Comparison of ENCODE assay signal across 14 cellular contexts in genomic region chr4:5033266-5033945, GRCh38. TPM values are rescaled to one million over a fixed set of nuclear protein-coding genes. Genes with fewer than 3 reads are reported as not detected.
DNase-seq lines count a peak whose midpoint lies in the region; ATAC-seq and TF ChIP-seq lines count a peak whose summit lies in the region.
"Had no signal": no experiment of that assay in that cellular context is flagged by ENCODE, and none has a peak within 500 bp of the region (broad histone marks: within the 10 kb centered on the region; RNA-seq: fewer than 3 reads in every experiment).

No MANE protein-coding gene starts in this region.

- H3K36me3 ChIP-seq in hepatocyte (replicated peaks; ENCODE audit: insufficient read depth, low read depth): no peaks in the 10 kb centered on the region
- no peaks in the 10 kb centered on the region for H3K36me3 ChIP-seq in thymus (ENCODE audit: control insufficient read depth, insufficient read depth)

- H4K20me1 ChIP-seq in hepatocyte (ENCODE audit: insufficient read depth, poor library complexity, severe bottlenecking): no peaks in the 10 kb centered on the region

- H3K27ac ChIP-seq in hepatocyte (peak overlapping the region; percentile 64), thymus (ENCODE audit: low read depth) (peak overlapping the region; percentile 94)
- H3K27ac ChIP-seq: KMS-11, SK-N-MC had no signal

- H3K9me3 Mint-ChIP-seq in activated T-cell treated with anti-CD3 and anti-CD28 coated beads, Interleukin-2, amount 50 U/mL, for 72 hours: no peaks in the 10 kb centered on the region
- H3K9me3 Mint-ChIP-seq in activated T-cell treated with anti-CD3 and anti-CD28 coated beads, Interleukin-2, amount 50 U/mL, for 24 hours: no peaks in the 10 kb centered on the region
- no peaks in the 10 kb centered on the region for H3K9me3 Mint-ChIP-seq in activated CD8-positive, alpha-beta memory T cell treated with anti-CD3 and anti-CD28 coated beads, Interleukin-2, amount 10 ng/mL, durations not matched to agents 7 days and 5 days (ENCODE audit: low read depth)

- no peaks in the 10 kb centered on the region for H3K9me2 ChIP-seq in hepatocyte (replicated peaks; ENCODE audit: insufficient read depth)

- no peak for DNase-seq in activated T-cell treated with anti-CD3 and anti-CD28 coated beads, Interleukin-2, amount 50 U/mL, for 72 hours
- DNase-seq in activated T-cell treated with anti-CD3 and anti-CD28 coated beads, Interleukin-2, amount 50 U/mL, for 24 hours: no peak
- DNase-seq in T-helper 17 cell: no peak
- no peak for DNase-seq in hepatocyte (ENCODE audit: low spot score)
- no peak for DNase-seq in activated CD8-positive, alpha-beta memory T cell treated with anti-CD3 and anti-CD28 coated beads, Interleukin-2, amount 10 ng/mL, durations not matched to agents 7 days and 5 days
- no peak for DNase-seq in NCI-H1092 (lab: John Stamatoyannopoulos, UW)
- no peak for DNase-seq in NCI-H82 (lab: John Stamatoyannopoulos, UW)
- DNase-seq: ACHN; activated T-cell treated with anti-CD3 and anti-CD28 coated beads, Interleukin-2, amount 50 U/mL, for 1 hour; cortex of kidney had no signal

- no peak for TF ChIP-seq CTCF in hepatocyte (IDR thresholded peaks at IDR 0.05; ENCODE audit: poor library complexity)

- peaks cover 5% of the 10 kb centered on the region for H3K27me3 Mint-ChIP-seq in activated T-cell treated with anti-CD3 and anti-CD28 coated beads, Interleukin-2, amount 50 U/mL, for 72 hours (ENCODE audit: low read depth)
- peaks cover 3% of the 10 kb centered on the region for H3K27me3 Mint-ChIP-seq in activated T-cell treated with anti-CD3 and anti-CD28 coated beads, Interleukin-2, amount 50 U/mL, for 24 hours
- H3K27me3 Mint-ChIP-seq in T-helper 17 cell: peaks cover 54% of the 10 kb centered on the region
- H3K27me3 Mint-ChIP-seq in activated CD8-positive, alpha-beta memory T cell treated with anti-CD3 and anti-CD28 coated beads, Interleukin-2, amount 10 ng/mL, durations not matched to agents 7 days and 5 days: no peaks in the 10 kb centered on the region

- H3K9me3 ChIP-seq in T-helper 17 cell (ENCODE audit: control insufficient read depth, low read length, poor library complexity, severe bottlenecking): no peaks in the 10 kb centered on the region
- no peaks in the 10 kb centered on the region for H3K9me3 ChIP-seq in hepatocyte (ENCODE audit: low read depth)
- no peaks in the 10 kb centered on the region for H3K9me3 ChIP-seq in thymus (ENCODE audit: control insufficient read depth)

- 58% methylated on average over 12 of the region's 12 CpGs for WGBS in hepatocyte (ENCODE audit: low lambda C conversion rate, missing lambda C conversion rate)
- 13% methylated on average over 12 of the region's 12 CpGs for WGBS in thymus

- peak overlapping the region in 1 of 2 donors; percentile 42 for H3K4me3 Mint-ChIP-seq in activated T-cell treated with anti-CD3 and anti-CD28 coated beads, Interleukin-2, amount 50 U/mL, for 72 hours
- H3K4me3 Mint-ChIP-seq in activated T-cell treated with anti-CD3 and anti-CD28 coated beads, Interleukin-2, amount 50 U/mL, for 24 hours: no peak overlapping the region
- peak overlapping the region; percentile 45 for H3K4me3 Mint-ChIP-seq in T-helper 17 cell
- no peak overlapping the region for H3K4me3 Mint-ChIP-seq in activated CD8-positive, alpha-beta memory T cell treated with anti-CD3 and anti-CD28 coated beads, Interleukin-2, amount 10 ng/mL, durations not matched to agents 7 days and 5 days

- H3K4me1 ChIP-seq in hepatocyte (ENCODE audit: insufficient read depth) (peaks cover 31% of the 10 kb centered on the region), thymus (ENCODE audit: control insufficient read depth, insufficient read depth, low read length) (peaks cover 49% of the 10 kb centered on the region)

- H3K4me3 ChIP-seq in hepatocyte (no peak overlapping the region), thymus (ENCODE audit: low read length) (peak overlapping the region; percentile 28)
- H3K4me3 ChIP-seq: SK-N-MC, smooth muscle cell had no signal

- ATAC-seq in activated T-cell treated with anti-CD3 and anti-CD28 coated beads, Interleukin-2, amount 50 U/mL, for 72 hours (replicated peaks in 1 of 2): peak in 1 of 2 donors; percentile 29
- ATAC-seq in T-helper 17 cell: no peak
- ATAC-seq in activated CD8-positive, alpha-beta memory T cell treated with anti-CD3 and anti-CD28 coated beads, Interleukin-2, amount 10 ng/mL, durations not matched to agents 7 days and 5 days: no peak

- CTCF ChIA-PET in activated CD8-positive, alpha-beta memory T cell treated with anti-CD3 and anti-CD28 coated beads, Interleukin-2, amount 10 ng/mL, durations not matched to agents 7 days and 5 days (lab: Charles Lee): no interaction called here

- peaks cover 7% of the 10 kb centered on the region for H3K4me1 Mint-ChIP-seq in activated T-cell treated with anti-CD3 and anti-CD28 coated beads, Interleukin-2, amount 50 U/mL, for 72 hours (ENCODE audit: low read depth)
- peaks cover 8% of the 10 kb centered on the region for H3K4me1 Mint-ChIP-seq in activated T-cell treated with anti-CD3 and anti-CD28 coated beads, Interleukin-2, amount 50 U/mL, for 24 hours (ENCODE audit: low read depth)
- H3K4me1 Mint-ChIP-seq in T-helper 17 cell: peaks cover 3% of the 10 kb centered on the region
- peaks cover 5% of the 10 kb centered on the region for H3K4me1 Mint-ChIP-seq in activated CD8-positive, alpha-beta memory T cell treated with anti-CD3 and anti-CD28 coated beads, Interleukin-2, amount 10 ng/mL, durations not matched to agents 7 days and 5 days

- H3K4me2 ChIP-seq in hepatocyte: peak overlapping the region; percentile 15
- H3K4me2 ChIP-seq: KMS-11 had no signal

- no peaks in the 10 kb centered on the region for H3K79me2 ChIP-seq in hepatocyte

- no peak overlapping the region for H2AFZ ChIP-seq in hepatocyte

- H3K27me3 ChIP-seq in hepatocyte: peaks cover 7% of the 10 kb centered on the region
- no peaks in the 10 kb centered on the region for H3K27me3 ChIP-seq in thymus (ENCODE audit: control insufficient read depth, insufficient read depth)

- peak overlapping the region; percentile 27 for H3K27ac Mint-ChIP-seq in activated T-cell treated with anti-CD3 and anti-CD28 coated beads, Interleukin-2, amount 50 U/mL, for 72 hours
- no peak overlapping the region for H3K27ac Mint-ChIP-seq in activated T-cell treated with anti-CD3 and anti-CD28 coated beads, Interleukin-2, amount 50 U/mL, for 24 hours
- no peak overlapping the region for H3K27ac Mint-ChIP-seq in T-helper 17 cell
- no peak overlapping the region for H3K27ac Mint-ChIP-seq in activated CD8-positive, alpha-beta memory T cell treated with anti-CD3 and anti-CD28 coated beads, Interleukin-2, amount 10 ng/mL, durations not matched to agents 7 days and 5 days

- no peaks in the 10 kb centered on the region for H3K36me3 Mint-ChIP-seq in activated T-cell treated with anti-CD3 and anti-CD28 coated beads, Interleukin-2, amount 50 U/mL, for 72 hours (ENCODE audit: insufficient read depth in 2 of 2)
- no peaks in the 10 kb centered on the region for H3K36me3 Mint-ChIP-seq in activated T-cell treated with anti-CD3 and anti-CD28 coated beads, Interleukin-2, amount 50 U/mL, for 24 hours (ENCODE audit: low read depth)
- no peaks in the 10 kb centered on the region for H3K36me3 Mint-ChIP-seq in T-helper 17 cell (ENCODE audit: low read depth)
- H3K36me3 Mint-ChIP-seq in activated CD8-positive, alpha-beta memory T cell treated with anti-CD3 and anti-CD28 coated beads, Interleukin-2, amount 10 ng/mL, durations not matched to agents 7 days and 5 days: no peaks in the 10 kb centered on the region

RNA-seq across cellular contexts. Expression of gene CYTL1, which starts 14.1 kb away (rescaled TPM):
- not detected for total RNA-seq in activated T-cell treated with anti-CD3 and anti-CD28 coated beads, Interleukin-2, amount 50 U/mL, for 72 hours
- total RNA-seq in T-helper 17 cell: not detected
- total RNA-seq in hepatocyte: 37.4 and 52.3 TPM in 2 replicates
- polyA plus RNA-seq in hepatocyte: 39.1 and 55.4 TPM in 2 replicates
- 1.4 TPM for polyA plus RNA-seq in thymus
- not detected for total RNA-seq in activated CD8-positive, alpha-beta memory T cell treated with anti-CD3 and anti-CD28 coated beads, Interleukin-2, amount 10 ng/mL, durations not matched to agents 7 days and 5 days

RNA-seq across cellular contexts. Expression of gene STK32B, which starts 17.9 kb away (rescaled TPM):
- not detected for total RNA-seq in activated T-cell treated with anti-CD3 and anti-CD28 coated beads, Interleukin-2, amount 50 U/mL, for 72 hours
- total RNA-seq in T-helper 17 cell (under 1 TPM in 1 of 2 donors, not detected in 1; 0.12 TPM), hepatocyte (1.6 and 3.9 TPM in 2 replicates)
- polyA plus RNA-seq in hepatocyte (0.51 and 1.00 TPM in 2 replicates), thymus (4.8 TPM)
- not detected for total RNA-seq in activated CD8-positive, alpha-beta memory T cell treated with anti-CD3 and anti-CD28 coated beads, Interleukin-2, amount 10 ng/mL, durations not matched to agents 7 days and 5 days

Comparison
In these comparisons a context has a peak if more than half of its experiments do, and no peak if none do; other contexts are left out.
1. RNA of gene CYTL1, which starts 14.1 kb away (total RNA-seq): 37.4 to 52.3 TPM in hepatocyte; not detected in activated CD8-positive, alpha-beta memory T cell treated with anti-CD3 and anti-CD28 coated beads, Interleukin-2, amount 10 ng/mL, durations not matched to agents 7 days and 5 days, not detected in activated T-cell treated with anti-CD3 and anti-CD28 coated beads, Interleukin-2, amount 50 U/mL, for 72 hours and not detected in T-helper 17 cell; every median in the first group is over 10 times any median in the second.